ENCODE assay signal across 1 cellular context in the genomic region with DNA sequence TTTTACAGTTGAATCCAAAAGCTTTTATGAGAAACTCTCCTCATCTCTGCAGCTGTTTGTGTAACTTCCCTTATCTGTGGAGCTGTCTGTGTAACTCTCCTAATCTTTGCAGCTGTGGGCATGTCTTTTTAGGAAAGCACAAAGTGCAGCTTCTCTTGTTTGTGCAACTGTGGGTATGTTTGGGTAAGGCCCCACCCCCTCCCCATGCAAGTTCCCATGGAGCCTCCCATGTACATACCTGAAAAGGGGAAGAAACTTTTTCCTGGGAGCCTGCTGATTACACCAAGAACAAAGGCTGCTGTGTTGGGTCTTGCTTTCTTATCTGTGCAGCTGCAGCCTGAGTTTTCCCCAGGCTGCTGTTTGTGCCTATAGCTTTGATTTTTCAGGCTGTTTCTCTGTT.
TF ChIP-seq lines count a peak whose summit lies in the region.

No MANE protein-coding gene starts in this region.

TF ChIP-seq in HepG2, 621 proteins besides CTCF, POLR2A, EP300 and RAD21 (continued from another document and continues in another):
- TF ChIP-seq, protein P1, sequence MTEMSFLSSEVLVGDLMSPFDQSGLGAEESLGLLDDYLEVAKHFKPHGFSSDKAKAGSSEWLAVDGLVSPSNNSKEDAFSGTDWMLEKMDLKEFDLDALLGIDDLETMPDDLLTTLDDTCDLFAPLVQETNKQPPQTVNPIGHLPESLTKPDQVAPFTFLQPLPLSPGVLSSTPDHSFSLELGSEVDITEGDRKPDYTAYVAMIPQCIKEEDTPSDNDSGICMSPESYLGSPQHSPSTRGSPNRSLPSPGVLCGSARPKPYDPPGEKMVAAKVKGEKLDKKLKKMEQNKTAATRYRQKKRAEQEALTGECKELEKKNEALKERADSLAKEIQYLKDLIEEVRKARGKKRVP (CRISPR knock-in tag; IDR thresholded peaks at IDR 0.05), result peak in 1 of 2 experiments; percentile 84; a peak in 2 of 4 replicates
- TF ChIP-seq NFRKB (IDR thresholded peaks at IDR 0.05) (no peak), ZNF180 (CRISPR knock-in tag; IDR thresholded peaks at IDR 0.05; ENCODE audit: borderline replicate concordance, low read depth) (no peak), ZFP1 (CRISPR knock-in tag; IDR thresholded peaks at IDR 0.05) (peak; percentile 92; the same call in 1 of the 2 replicates), DMAP1 (CRISPR knock-in tag; IDR thresholded peaks at IDR 0.05) (peak; percentile 72), NR2F1 (CRISPR knock-in tag; IDR thresholded peaks at IDR 0.05) (peak; percentile 39 to 68; a peak in 3 of 4 replicates), ZNF382 (CRISPR knock-in tag; IDR thresholded peaks at IDR 0.05; ENCODE audit: borderline replicate concordance) (no peak), TSC22D2 (CRISPR knock-in tag; IDR thresholded peaks at IDR 0.05; ENCODE audit: borderline replicate concordance) (peak; percentile 34; the same call in 1 of the 2 replicates), GATA4 (IDR thresholded peaks at IDR 0.05; ENCODE audit: borderline replicate concordance, low read depth) (peak; percentile 98), ARNT2 (CRISPR knock-in tag; IDR thresholded peaks at IDR 0.05; ENCODE audit: low read depth) (peak; percentile 76), ZNF205 (CRISPR knock-in tag; IDR thresholded peaks at IDR 0.05) (peak; percentile 94), ZNF468 (CRISPR knock-in tag; IDR thresholded peaks at IDR 0.05) (no peak), MED13 (CRISPR knock-in tag; IDR thresholded peaks at IDR 0.05) (peak; percentile 84), ZNF75D (CRISPR knock-in tag; IDR thresholded peaks at IDR 0.05; ENCODE audit: borderline replicate concordance) (no peak), CCDC6 (CRISPR knock-in tag; IDR thresholded peaks at IDR 0.05) (peak; percentile 51; the same call in 1 of the 2 replicates), KLF11 (CRISPR knock-in tag; IDR thresholded peaks at IDR 0.05) (no peak), ZNF329 (CRISPR knock-in tag; IDR thresholded peaks at IDR 0.05; ENCODE audit: low read depth) (no peak), RFXAP (CRISPR knock-in tag; IDR thresholded peaks at IDR 0.05; ENCODE audit: borderline replicate concordance) (peak; percentile 65; the same call in 1 of the 2 replicates), DPF2 (CRISPR knock-in tag; IDR thresholded peaks at IDR 0.05; ENCODE audit: borderline replicate concordance, low read depth) (peak; percentile 94), FOXO1 (CRISPR knock-in tag; IDR thresholded peaks at IDR 0.05) (peak; percentile 97), MIER2 (CRISPR knock-in tag; IDR thresholded peaks at IDR 0.05) (peak; percentile 64; the same call in 1 of the 2 replicates), ZNF331 (CRISPR knock-in tag; IDR thresholded peaks at IDR 0.05) (peak; percentile 87), KDM5A (IDR thresholded peaks at IDR 0.05; ENCODE audit: borderline replicate concordance, low read length) (no peak), CC2D1A (CRISPR knock-in tag; IDR thresholded peaks at IDR 0.05) (no peak), HIVEP1 (CRISPR knock-in tag; IDR thresholded peaks at IDR 0.05) (peak; percentile 60; the same call in 1 of the 2 replicates), SP5 (CRISPR knock-in tag; IDR thresholded peaks at IDR 0.05; ENCODE audit: borderline replicate concordance, low read depth) (peak; percentile 95), MEF2D (CRISPR knock-in tag; IDR thresholded peaks at IDR 0.05) (peak; percentile 97), ZNF768 (CRISPR knock-in tag; IDR thresholded peaks at IDR 0.05) (no peak), HDAC2 (CRISPR knock-in tag; IDR thresholded peaks at IDR 0.05) (peak; percentile 99), HOXA3 (CRISPR knock-in tag; IDR thresholded peaks at IDR 0.05) (peak; percentile 88), SOX6 (IDR thresholded peaks at IDR 0.05) (no peak), SOX6 (CRISPR knock-in tag; IDR thresholded peaks at IDR 0.05) (peak; percentile 98), ZNF326 (CRISPR knock-in tag; IDR thresholded peaks at IDR 0.05; ENCODE audit: borderline replicate concordance) (no peak)
- TF ChIP-seq, protein P2, sequence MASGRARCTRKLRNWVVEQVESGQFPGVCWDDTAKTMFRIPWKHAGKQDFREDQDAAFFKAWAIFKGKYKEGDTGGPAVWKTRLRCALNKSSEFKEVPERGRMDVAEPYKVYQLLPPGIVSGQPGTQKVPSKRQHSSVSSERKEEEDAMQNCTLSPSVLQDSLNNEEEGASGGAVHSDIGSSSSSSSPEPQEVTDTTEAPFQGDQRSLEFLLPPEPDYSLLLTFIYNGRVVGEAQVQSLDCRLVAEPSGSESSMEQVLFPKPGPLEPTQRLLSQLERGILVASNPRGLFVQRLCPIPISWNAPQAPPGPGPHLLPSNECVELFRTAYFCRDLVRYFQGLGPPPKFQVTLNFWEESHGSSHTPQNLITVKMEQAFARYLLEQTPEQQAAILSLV (CRISPR knock-in tag; IDR thresholded peaks at IDR 0.05; ENCODE audit: borderline replicate concordance), result no peak
- TF ChIP-seq, protein P3, sequence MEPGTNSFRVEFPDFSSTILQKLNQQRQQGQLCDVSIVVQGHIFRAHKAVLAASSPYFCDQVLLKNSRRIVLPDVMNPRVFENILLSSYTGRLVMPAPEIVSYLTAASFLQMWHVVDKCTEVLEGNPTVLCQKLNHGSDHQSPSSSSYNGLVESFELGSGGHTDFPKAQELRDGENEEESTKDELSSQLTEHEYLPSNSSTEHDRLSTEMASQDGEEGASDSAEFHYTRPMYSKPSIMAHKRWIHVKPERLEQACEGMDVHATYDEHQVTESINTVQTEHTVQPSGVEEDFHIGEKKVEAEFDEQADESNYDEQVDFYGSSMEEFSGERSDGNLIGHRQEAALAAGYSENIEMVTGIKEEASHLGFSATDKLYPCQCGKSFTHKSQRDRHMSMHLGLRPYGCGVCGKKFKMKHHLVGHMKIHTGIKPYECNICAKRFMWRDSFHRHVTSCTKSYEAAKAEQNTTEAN (CRISPR knock-in tag; conservative IDR thresholded peaks at IDR 0.05), result peak; percentile 91; the same call in 1 of the 2 replicates
- TF ChIP-seq, protein P4, sequence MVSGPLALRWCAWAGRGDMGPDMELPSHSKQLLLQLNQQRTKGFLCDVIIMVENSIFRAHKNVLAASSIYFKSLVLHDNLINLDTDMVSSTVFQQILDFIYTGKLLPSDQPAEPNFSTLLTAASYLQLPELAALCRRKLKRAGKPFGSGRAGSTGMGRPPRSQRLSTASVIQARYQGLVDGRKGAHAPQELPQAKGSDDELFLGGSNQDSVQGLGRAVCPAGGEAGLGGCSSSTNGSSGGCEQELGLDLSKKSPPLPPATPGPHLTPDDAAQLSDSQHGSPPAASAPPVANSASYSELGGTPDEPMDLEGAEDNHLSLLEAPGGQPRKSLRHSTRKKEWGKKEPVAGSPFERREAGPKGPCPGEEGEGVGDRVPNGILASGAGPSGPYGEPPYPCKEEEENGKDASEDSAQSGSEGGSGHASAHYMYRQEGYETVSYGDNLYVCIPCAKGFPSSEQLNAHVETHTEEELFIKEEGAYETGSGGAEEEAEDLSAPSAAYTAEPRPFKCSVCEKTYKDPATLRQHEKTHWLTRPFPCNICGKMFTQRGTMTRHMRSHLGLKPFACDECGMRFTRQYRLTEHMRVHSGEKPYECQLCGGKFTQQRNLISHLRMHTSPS (CRISPR knock-in tag; IDR thresholded peaks at IDR 0.05; ENCODE audit: low read depth), result peak; percentile 88; the same call in 1 of the 2 replicates
- TF ChIP-seq, protein P5, sequence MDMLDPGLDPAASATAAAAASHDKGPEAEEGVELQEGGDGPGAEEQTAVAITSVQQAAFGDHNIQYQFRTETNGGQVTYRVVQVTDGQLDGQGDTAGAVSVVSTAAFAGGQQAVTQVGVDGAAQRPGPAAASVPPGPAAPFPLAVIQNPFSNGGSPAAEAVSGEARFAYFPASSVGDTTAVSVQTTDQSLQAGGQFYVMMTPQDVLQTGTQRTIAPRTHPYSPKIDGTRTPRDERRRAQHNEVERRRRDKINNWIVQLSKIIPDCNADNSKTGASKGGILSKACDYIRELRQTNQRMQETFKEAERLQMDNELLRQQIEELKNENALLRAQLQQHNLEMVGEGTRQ (IDR thresholded peaks at IDR 0.05; ENCODE audit: low read depth, low read length), result no peak
- TF ChIP-seq, protein P5 (CRISPR knock-in tag; IDR thresholded peaks at IDR 0.05; ENCODE audit: borderline replicate concordance), result 0 out of 2 replicates have a peak, but pooled peaks have one; percentile 34
- TF ChIP-seq, protein P6, sequence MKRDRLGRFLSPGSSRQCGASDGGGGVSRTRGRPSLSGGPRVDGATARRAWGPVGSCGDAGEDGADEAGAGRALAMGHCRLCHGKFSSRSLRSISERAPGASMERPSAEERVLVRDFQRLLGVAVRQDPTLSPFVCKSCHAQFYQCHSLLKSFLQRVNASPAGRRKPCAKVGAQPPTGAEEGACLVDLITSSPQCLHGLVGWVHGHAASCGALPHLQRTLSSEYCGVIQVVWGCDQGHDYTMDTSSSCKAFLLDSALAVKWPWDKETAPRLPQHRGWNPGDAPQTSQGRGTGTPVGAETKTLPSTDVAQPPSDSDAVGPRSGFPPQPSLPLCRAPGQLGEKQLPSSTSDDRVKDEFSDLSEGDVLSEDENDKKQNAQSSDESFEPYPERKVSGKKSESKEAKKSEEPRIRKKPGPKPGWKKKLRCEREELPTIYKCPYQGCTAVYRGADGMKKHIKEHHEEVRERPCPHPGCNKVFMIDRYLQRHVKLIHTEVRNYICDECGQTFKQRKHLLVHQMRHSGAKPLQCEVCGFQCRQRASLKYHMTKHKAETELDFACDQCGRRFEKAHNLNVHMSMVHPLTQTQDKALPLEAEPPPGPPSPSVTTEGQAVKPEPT (CRISPR knock-in tag; IDR thresholded peaks at IDR 0.05; ENCODE audit: low read depth), result 0 out of 2 replicates have a peak, but pooled peaks have one; percentile 35
- TF ChIP-seq, protein P7, sequence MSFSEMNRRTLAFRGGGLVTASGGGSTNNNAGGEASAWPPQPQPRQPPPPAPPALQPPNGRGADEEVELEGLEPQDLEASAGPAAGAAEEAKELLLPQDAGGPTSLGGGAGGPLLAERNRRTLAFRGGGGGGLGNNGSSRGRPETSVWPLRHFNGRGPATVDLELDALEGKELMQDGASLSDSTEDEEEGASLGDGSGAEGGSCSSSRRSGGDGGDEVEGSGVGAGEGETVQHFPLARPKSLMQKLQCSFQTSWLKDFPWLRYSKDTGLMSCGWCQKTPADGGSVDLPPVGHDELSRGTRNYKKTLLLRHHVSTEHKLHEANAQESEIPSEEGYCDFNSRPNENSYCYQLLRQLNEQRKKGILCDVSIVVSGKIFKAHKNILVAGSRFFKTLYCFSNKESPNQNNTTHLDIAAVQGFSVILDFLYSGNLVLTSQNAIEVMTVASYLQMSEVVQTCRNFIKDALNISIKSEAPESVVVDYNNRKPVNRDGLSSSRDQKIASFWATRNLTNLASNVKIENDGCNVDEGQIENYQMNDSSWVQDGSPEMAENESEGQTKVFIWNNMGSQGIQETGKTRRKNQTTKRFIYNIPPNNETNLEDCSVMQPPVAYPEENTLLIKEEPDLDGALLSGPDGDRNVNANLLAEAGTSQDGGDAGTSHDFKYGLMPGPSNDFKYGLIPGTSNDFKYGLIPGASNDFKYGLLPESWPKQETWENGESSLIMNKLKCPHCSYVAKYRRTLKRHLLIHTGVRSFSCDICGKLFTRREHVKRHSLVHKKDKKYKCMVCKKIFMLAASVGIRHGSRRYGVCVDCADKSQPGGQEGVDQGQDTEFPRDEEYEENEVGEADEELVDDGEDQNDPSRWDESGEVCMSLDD (CRISPR knock-in tag; IDR thresholded peaks at IDR 0.05; ENCODE audit: borderline replicate concordance), result no peak
- TF ChIP-seq, protein P8, sequence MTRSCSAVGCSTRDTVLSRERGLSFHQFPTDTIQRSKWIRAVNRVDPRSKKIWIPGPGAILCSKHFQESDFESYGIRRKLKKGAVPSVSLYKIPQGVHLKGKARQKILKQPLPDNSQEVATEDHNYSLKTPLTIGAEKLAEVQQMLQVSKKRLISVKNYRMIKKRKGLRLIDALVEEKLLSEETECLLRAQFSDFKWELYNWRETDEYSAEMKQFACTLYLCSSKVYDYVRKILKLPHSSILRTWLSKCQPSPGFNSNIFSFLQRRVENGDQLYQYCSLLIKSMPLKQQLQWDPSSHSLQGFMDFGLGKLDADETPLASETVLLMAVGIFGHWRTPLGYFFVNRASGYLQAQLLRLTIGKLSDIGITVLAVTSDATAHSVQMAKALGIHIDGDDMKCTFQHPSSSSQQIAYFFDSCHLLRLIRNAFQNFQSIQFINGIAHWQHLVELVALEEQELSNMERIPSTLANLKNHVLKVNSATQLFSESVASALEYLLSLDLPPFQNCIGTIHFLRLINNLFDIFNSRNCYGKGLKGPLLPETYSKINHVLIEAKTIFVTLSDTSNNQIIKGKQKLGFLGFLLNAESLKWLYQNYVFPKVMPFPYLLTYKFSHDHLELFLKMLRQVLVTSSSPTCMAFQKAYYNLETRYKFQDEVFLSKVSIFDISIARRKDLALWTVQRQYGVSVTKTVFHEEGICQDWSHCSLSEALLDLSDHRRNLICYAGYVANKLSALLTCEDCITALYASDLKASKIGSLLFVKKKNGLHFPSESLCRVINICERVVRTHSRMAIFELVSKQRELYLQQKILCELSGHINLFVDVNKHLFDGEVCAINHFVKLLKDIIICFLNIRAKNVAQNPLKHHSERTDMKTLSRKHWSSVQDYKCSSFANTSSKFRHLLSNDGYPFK (CRISPR knock-in tag; IDR thresholded peaks at IDR 0.05; ENCODE audit: borderline replicate concordance), result no peak
- TF ChIP-seq, protein P9, sequence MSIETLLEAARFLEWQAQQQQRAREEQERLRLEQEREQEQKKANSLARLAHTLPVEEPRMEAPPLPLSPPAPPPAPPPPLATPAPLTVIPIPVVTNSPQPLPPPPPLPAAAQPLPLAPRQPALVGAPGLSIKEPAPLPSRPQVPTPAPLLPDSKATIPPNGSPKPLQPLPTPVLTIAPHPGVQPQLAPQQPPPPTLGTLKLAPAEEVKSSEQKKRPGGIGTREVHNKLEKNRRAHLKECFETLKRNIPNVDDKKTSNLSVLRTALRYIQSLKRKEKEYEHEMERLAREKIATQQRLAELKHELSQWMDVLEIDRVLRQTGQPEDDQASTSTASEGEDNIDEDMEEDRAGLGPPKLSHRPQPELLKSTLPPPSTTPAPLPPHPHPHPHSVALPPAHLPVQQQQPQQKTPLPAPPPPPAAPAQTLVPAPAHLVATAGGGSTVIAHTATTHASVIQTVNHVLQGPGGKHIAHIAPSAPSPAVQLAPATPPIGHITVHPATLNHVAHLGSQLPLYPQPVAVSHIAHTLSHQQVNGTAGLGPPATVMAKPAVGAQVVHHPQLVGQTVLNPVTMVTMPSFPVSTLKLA (IDR thresholded peaks at IDR 0.05), result no peak
- TF ChIP-seq, protein P10, sequence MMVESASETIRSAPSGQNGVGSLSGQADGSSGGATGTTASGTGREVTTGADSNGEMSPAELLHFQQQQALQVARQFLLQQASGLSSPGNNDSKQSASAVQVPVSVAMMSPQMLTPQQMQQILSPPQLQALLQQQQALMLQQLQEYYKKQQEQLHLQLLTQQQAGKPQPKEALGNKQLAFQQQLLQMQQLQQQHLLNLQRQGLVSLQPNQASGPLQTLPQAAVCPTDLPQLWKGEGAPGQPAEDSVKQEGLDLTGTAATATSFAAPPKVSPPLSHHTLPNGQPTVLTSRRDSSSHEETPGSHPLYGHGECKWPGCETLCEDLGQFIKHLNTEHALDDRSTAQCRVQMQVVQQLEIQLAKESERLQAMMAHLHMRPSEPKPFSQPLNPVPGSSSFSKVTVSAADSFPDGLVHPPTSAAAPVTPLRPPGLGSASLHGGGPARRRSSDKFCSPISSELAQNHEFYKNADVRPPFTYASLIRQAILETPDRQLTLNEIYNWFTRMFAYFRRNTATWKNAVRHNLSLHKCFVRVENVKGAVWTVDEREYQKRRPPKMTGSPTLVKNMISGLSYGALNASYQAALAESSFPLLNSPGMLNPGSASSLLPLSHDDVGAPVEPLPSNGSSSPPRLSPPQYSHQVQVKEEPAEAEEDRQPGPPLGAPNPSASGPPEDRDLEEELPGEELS (CRISPR knock-in tag; IDR thresholded peaks at IDR 0.05), result peak; percentile 97
